9 cellular contexts compared by ENCODE assay signal in genomic region chr9:129143461-129143927, GRCh38. TPM values are rescaled to one million over a fixed set of nuclear protein-coding genes. Genes with fewer than 3 reads are reported as not detected.
A peak's percentile ranks its signal among the peaks of the same experiment; 100 is the strongest.
DNase-seq lines count a peak whose midpoint lies in the region; ATAC-seq, FAIRE-seq and TF ChIP-seq lines count a peak whose summit lies in the region.
"Had no signal": no experiment of that assay in that cellular context is flagged by ENCODE, and none has a peak within 500 bp of the region (broad histone marks: within the 10 kb centered on the region; RNA-seq: fewer than 3 reads in every experiment).

No MANE protein-coding gene starts in this region.

- peaks cover 4% of the 10 kb centered on the region for H3K79me2 ChIP-seq in endothelial cell of umbilical vein (ENCODE audit: control insufficient read depth, insufficient read depth, low read length)

- H2AFZ ChIP-seq in endothelial cell of umbilical vein (ENCODE audit: low read depth, low read length) = no peak overlapping the region

- no peak for TF ChIP-seq POLR2A in endothelial cell of umbilical vein (IDR thresholded peaks at IDR 0.05; ENCODE audit: low read depth, low read length)

- H3K4me1 ChIP-seq in endothelial cell of umbilical vein (ENCODE audit: control insufficient read depth, extremely low read depth, insufficient read depth, low read length) = peaks cover 54% of the 10 kb centered on the region

- BruUV-seq in endothelial cell of umbilical vein (replicated peaks; lab: Mats Ljungman, UMichigan) = no TSS peak

- H3K9me3 ChIP-seq in MG63 (no peaks in the 10 kb centered on the region), endothelial cell of umbilical vein (replicated peaks; ENCODE audit: control insufficient read depth, insufficient read depth, low read length) (no peaks in the 10 kb centered on the region)

- CTCF ChIA-PET in endothelial cell of umbilical vein (lab: Charles Lee) = interaction anchor here (0.6 to 9.5 kb wide), 38 partner anchors 8 to 594 kb away, joined by 3 to 287 read pairs (median 5); partner anchors contain the start of genes C9orf50, CRAT, IER5L and NTMT1

- H3K27me3 ChIP-seq in MG63 = no peaks in the 10 kb centered on the region
- H3K27me3 ChIP-seq in endothelial cell of umbilical vein (ENCODE audit: control insufficient read depth in 2 of 2, insufficient read depth in 2 of 2, low read length in 2 of 2) = no peaks in the 10 kb centered on the region

- no peak for TF ChIP-seq CTCF in 22Rv1 (IDR thresholded peaks at IDR 0.05)
- no peak for TF ChIP-seq CTCF in endothelial cell of umbilical vein (IDR thresholded peaks at IDR 0.05; ENCODE audit: extremely low read depth in 1 of 2, insufficient read depth in 1 of 2, low read depth in 1 of 2, low read length in 2 of 2)

- ATAC-seq in HG02970 (IDR thresholded peaks at IDR 0.05; ENCODE audit: low FRiP score, unreplicated experiment) (no peak), HG03342 (IDR thresholded peaks at IDR 0.05; ENCODE audit: unreplicated experiment) (no peak)

- no peaks in the 10 kb centered on the region for H4K20me1 ChIP-seq in endothelial cell of umbilical vein (replicated peaks; ENCODE audit: control insufficient read depth, extremely low read depth, insufficient read depth, low read length)

- H3K9ac ChIP-seq in endothelial cell of umbilical vein (replicated peaks; ENCODE audit: extremely low read depth, insufficient read depth, low read length) = peak overlapping the region; percentile 40

- H3K36me3 ChIP-seq in MG63 = peaks cover 32% of the 10 kb centered on the region
- no peaks in the 10 kb centered on the region for H3K36me3 ChIP-seq in endothelial cell of umbilical vein (ENCODE audit: control insufficient read depth in 2 of 2, extremely low read depth in 1 of 2, insufficient read depth in 2 of 2, low read length in 2 of 2)

- no peaks in the 10 kb centered on the region for H3K9me1 ChIP-seq in endothelial cell of umbilical vein (replicated peaks; ENCODE audit: control insufficient read depth, extremely low read depth, insufficient read depth, low read length)

- POLR2A ChIA-PET in endothelial cell of umbilical vein (lab: Charles Lee) = interaction anchor here (0.5 to 2.2 kb wide), 7 partner anchors 14 to 452 kb away, joined by 3 to 14 read pairs (median 6); partner anchors contain the start of gene IER5L

- DNase-seq in MG63 (peak; percentile 24), endothelial cell of umbilical vein (ENCODE audit: low read depth, low spot score) (peak; percentile 70), mucosa of gallbladder (ENCODE audit: low spot score) (peak; percentile 72), OCI-M2 (lab: John Stamatoyannopoulos, UW; ENCODE audit: unreplicated experiment) (no peak), epidermal melanocyte (ENCODE audit: insufficient read length, low spot score) (no peak)

- intact Hi-C loops in endothelial cell of umbilical vein (cut with micrococcal nuclease) = loop anchor here (1.0 to 2.0 kb wide), 5 partner anchors 24 to 353 kb away; no protein-coding TSS in a partner anchor

- dilution Hi-C loops in endothelial cell of umbilical vein (cut with MboI; ENCODE audit: extremely low pct_ligation_motif_present, low sequenced_read_pairs) = no loop called here

- peak overlapping the region; percentile 38 for H3K4me2 ChIP-seq in endothelial cell of umbilical vein (ENCODE audit: insufficient read depth, low read length)

- H3K27ac ChIP-seq in 22Rv1 (peak overlapping the region; percentile 99), endothelial cell of umbilical vein (ENCODE audit: insufficient read depth, low read depth, low read length) (peak overlapping the region; percentile 77)

- peak; percentile 98 for FAIRE-seq in endothelial cell of umbilical vein (lab: Jason Lieb, UNC)

- H3K4me3 ChIP-seq in MG63 (no peak overlapping the region), endothelial cell of umbilical vein (replicated peaks in 1 of 3; ENCODE audit: insufficient read depth in 1 of 3, low read depth in 1 of 3, low read length in 3 of 3) (peak overlapping the region in 1 of 3 experiments; percentile 8)

TF ChIP-seq in endothelial cell of umbilical vein, 7 proteins besides CTCF, POLR2A, EP300 and RAD21:
- TF ChIP-seq POLR2AphosphoS5 (IDR thresholded peaks at IDR 0.05; ENCODE audit: insufficient read depth, low read depth, low read length) (peak; percentile 91), FOS (IDR thresholded peaks at IDR 0.05; ENCODE audit: borderline replicate concordance, insufficient read depth, low read length) (no peak), JUN (IDR thresholded peaks at IDR 0.05; ENCODE audit: borderline replicate concordance, insufficient read depth, insufficient read length, low read depth) (no peak), GATA2 (IDR thresholded peaks at IDR 0.05; ENCODE audit: insufficient read depth, insufficient read length, low read depth, low read length) (no peak)

RNA-seq across cellular contexts. Expression of gene PTPA, which starts 32.3 kb away (rescaled TPM):
- total RNA-seq in MG63 (2014; rRNA removed; shearing (Covaris generic); ENCODE audit: low replicate concordance) = 76.3 and 127 TPM in 2 replicates
- total RNA-seq in endothelial cell of umbilical vein = 121 and 123 TPM in 2 replicates
- polyA plus RNA-seq in endothelial cell of umbilical vein = 97.7 and 108 TPM in 2 replicates
- polyA plus RNA-seq in endothelial cell of umbilical vein (2011; cell fraction: cytosol; rRNA removed) = 104 and 109 TPM in 2 replicates
- 80.0 and 93.4 TPM in 2 replicates for polyA plus RNA-seq in endothelial cell of umbilical vein (2011; cell fraction: nucleus; rRNA removed)
- polyA plus RNA-seq in endothelial cell of umbilical vein (2012) = 102 and 108 TPM in 2 replicates
- polyA minus RNA-seq in endothelial cell of umbilical vein = 121 and 135 TPM in 2 replicates
- polyA minus RNA-seq in endothelial cell of umbilical vein (2011; cell fraction: cytosol; rRNA and poly(A)+ RNA removed) = 94.9 TPM
- polyA minus RNA-seq in endothelial cell of umbilical vein (2011; cell fraction: nucleus; rRNA and poly(A)+ RNA removed) = 29.3 and 48.0 TPM in 2 replicates
- 126 TPM for total RNA-seq in mucosa of gallbladder

RNA-seq across cellular contexts. Expression of gene CRAT, which starts 32.9 kb away (rescaled TPM):
- total RNA-seq in MG63 (2014; rRNA removed; shearing (Covaris generic); ENCODE audit: low replicate concordance) = 16.3 and 17.5 TPM in 2 replicates
- total RNA-seq in endothelial cell of umbilical vein = 34.2 and 36.8 TPM in 2 replicates
- 55.3 and 65.2 TPM in 2 replicates for polyA plus RNA-seq in endothelial cell of umbilical vein
- polyA plus RNA-seq in endothelial cell of umbilical vein (2011; cell fraction: cytosol; rRNA removed) = 37.7 and 41.6 TPM in 2 replicates
- polyA plus RNA-seq in endothelial cell of umbilical vein (2011; cell fraction: nucleus; rRNA removed) = 46.0 and 52.0 TPM in 2 replicates
- 38.0 and 54.5 TPM in 2 replicates for polyA plus RNA-seq in endothelial cell of umbilical vein (2012)
- polyA minus RNA-seq in endothelial cell of umbilical vein = 34.7 and 36.8 TPM in 2 replicates
- 3.8 TPM for polyA minus RNA-seq in endothelial cell of umbilical vein (2011; cell fraction: cytosol; rRNA and poly(A)+ RNA removed)
- 9.4 and 12.8 TPM in 2 replicates for polyA minus RNA-seq in endothelial cell of umbilical vein (2011; cell fraction: nucleus; rRNA and poly(A)+ RNA removed)
- 83.8 TPM for total RNA-seq in mucosa of gallbladder

RNA-seq across cellular contexts. Expression of gene IER5L, which starts 34.6 kb away (rescaled TPM):
- total RNA-seq in MG63 (2014; rRNA removed; shearing (Covaris generic); ENCODE audit: low replicate concordance) = 15.7 and 21.7 TPM in 2 replicates
- total RNA-seq in endothelial cell of umbilical vein = 12.3 and 13.3 TPM in 2 replicates
- polyA plus RNA-seq in endothelial cell of umbilical vein = 5.3 and 9.2 TPM in 2 replicates
- 1.2 and 2.4 TPM in 2 replicates for polyA plus RNA-seq in endothelial cell of umbilical vein (2011; cell fraction: cytosol; rRNA removed)
- polyA plus RNA-seq in endothelial cell of umbilical vein (2011; cell fraction: nucleus; rRNA removed) = 1.7 and 1.8 TPM in 2 replicates
- 1.8 and 3.9 TPM in 2 replicates for polyA plus RNA-seq in endothelial cell of umbilical vein (2012)
- polyA minus RNA-seq in endothelial cell of umbilical vein = 2.7 and 3.1 TPM in 2 replicates
- polyA minus RNA-seq in endothelial cell of umbilical vein (2011; cell fraction: cytosol; rRNA and poly(A)+ RNA removed) = 51.2 TPM
- 1.6 and 5.1 TPM in 2 replicates for polyA minus RNA-seq in endothelial cell of umbilical vein (2011; cell fraction: nucleus; rRNA and poly(A)+ RNA removed)
- total RNA-seq in mucosa of gallbladder = 43.5 TPM
- total RNA-seq: Daoy had no signal

Comparison
In these comparisons a context has a peak if more than half of its experiments do, and no peak if none do; other contexts are left out.
1. DNase-seq: peak in MG63 (single experiment), endothelial cell of umbilical vein (single experiment) and mucosa of gallbladder (single experiment); none in OCI-M2 (single experiment) and epidermal melanocyte (single experiment).